In the genomic region with DNA sequence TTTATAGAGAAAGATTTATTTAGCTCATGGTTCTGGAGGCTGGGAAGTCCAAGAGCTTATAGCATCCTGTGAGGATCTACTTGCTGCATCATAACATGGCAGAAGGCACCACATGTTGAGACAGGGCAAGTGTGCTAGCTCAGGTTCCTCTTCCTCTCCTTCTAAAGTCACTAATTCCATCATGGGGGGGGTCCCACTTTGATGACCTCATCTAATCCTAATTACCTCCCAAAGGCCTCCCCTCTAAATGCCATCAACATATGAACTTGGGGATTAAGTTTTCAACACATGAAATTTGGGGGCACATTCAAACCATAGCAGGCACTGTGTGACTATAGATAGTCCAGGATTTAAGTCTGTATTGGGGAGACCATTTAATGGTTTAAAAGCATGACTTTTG, we compare ENCODE assay signal across 6 cellular contexts.
"Had no signal": no experiment of that assay in that cellular context is flagged by ENCODE, and none has a peak within 500 bp of the region (broad histone marks: within the 10 kb centered on the region; RNA-seq: fewer than 3 reads in every experiment).

No MANE protein-coding gene starts in this region.

- H3K9me3 ChIP-seq: HAP-1 had no signal

- H3K4me1 ChIP-seq: HAP-1 had no signal

- H2AFZ ChIP-seq: GM23248 had no signal

- H3K9ac ChIP-seq: GM23248 had no signal

- H3K36me3 ChIP-seq: HAP-1 had no signal

- ATAC-seq: HCT116 had no signal

- H3K4me3 ChIP-seq: GM23248, HAP-1 had no signal

- DNase-seq: GM23248, GOT3, H7, KBM-7 had no signal

- H3K27ac ChIP-seq: GM23248 had no signal
